Comparison of ENCODE assay signal across 11 cellular contexts in genomic region chr6:168851460-168852103, GRCh38.
DNase-seq lines count a peak whose midpoint lies in the region; ATAC-seq and TF ChIP-seq lines count a peak whose summit lies in the region.
"Had no signal": no experiment of that assay in that cellular context is flagged by ENCODE, and none has a peak within 500 bp of the region (broad histone marks: within the 10 kb centered on the region; RNA-seq: fewer than 3 reads in every experiment).

No MANE protein-coding gene starts in this region.

- no peak for ATAC-seq in GM21723 (IDR thresholded peaks at IDR 0.05; ENCODE audit: unreplicated experiment)

- H3K36me3 Mint-ChIP-seq in CD4-positive, alpha-beta memory T cell, result no peaks in the 10 kb centered on the region
- H3K36me3 Mint-ChIP-seq in H9 (ENCODE audit: insufficient read depth in 1 of 3, low read depth in 3 of 3), result peaks cover 0 to 3% (median 0%) of the 10 kb centered on the region in 3 experiments; a peak in 2 of 7 replicates

- H3K9me3 ChIP-seq in CD4-positive, alpha-beta memory T cell (ENCODE audit: control insufficient read depth in 1 of 2, low read length in 2 of 2), result no peaks in the 10 kb centered on the region
- no peaks in the 10 kb centered on the region for H3K9me3 ChIP-seq in endocrine pancreas (ENCODE audit: control insufficient read depth, low read length)
- no peaks in the 10 kb centered on the region for H3K9me3 ChIP-seq in parathyroid adenoma (ENCODE audit: control insufficient read depth, low read length)
- no peaks in the 10 kb centered on the region for H3K9me3 ChIP-seq in H9 (ENCODE audit: control insufficient read depth, low read depth, low read length)

- H3K4ac ChIP-seq in H9 (ENCODE audit: low read depth, low read length), result no peak overlapping the region

- H2BK120ac ChIP-seq in H9 (ENCODE audit: low read depth, low read length, poor library complexity, severe bottlenecking), result no peak overlapping the region

- H4K20me1 ChIP-seq in H9 (ENCODE audit: control insufficient read depth, insufficient read depth, insufficient read length), result no peaks in the 10 kb centered on the region

- CTCF ChIA-PET in CD4-positive, alpha-beta memory T cell (lab: Charles Lee; ENCODE audit: partially characterized antibody), result no interaction called here

- H3K9ac ChIP-seq in endocrine pancreas (ENCODE audit: control insufficient read depth, insufficient read depth, low read length) (no peak overlapping the region), parathyroid adenoma (no peak overlapping the region), H9 (ENCODE audit: extremely low read depth, insufficient read length, low read length) (no peak overlapping the region)

- H3K27me3 Mint-ChIP-seq in CD4-positive, alpha-beta memory T cell, result no peaks in the 10 kb centered on the region
- peaks cover 2% of the 10 kb centered on the region; the same call in 1 of the 2 replicates for H3K27me3 Mint-ChIP-seq in H9 (ENCODE audit: low read depth)

- WGBS in H9 (ENCODE audit: extremely low coverage, insufficient read length, low lambda C conversion rate), result no CpG with 5 or more reads among the region's 9 CpGs

- H3K4me2 ChIP-seq in parathyroid adenoma (ENCODE audit: low read length) (peak overlapping the region; percentile 45), H9 (ENCODE audit: insufficient read depth, insufficient read length, low read length) (no peak overlapping the region)
- H3K4me2 ChIP-seq: smooth muscle cell had no signal

- no peak overlapping the region for H2BK5ac ChIP-seq in H9 (ENCODE audit: insufficient read length, low read length)

- peaks cover 7 to 21% (median 10%) of the 10 kb centered on the region in 4 donors for H3K4me1 Mint-ChIP-seq in CD4-positive, alpha-beta memory T cell
- H3K4me1 Mint-ChIP-seq in H9, result no peaks in the 10 kb centered on the region

- H2AFZ ChIP-seq in parathyroid adenoma (peak overlapping the region; percentile 54), H9 (ENCODE audit: low read length) (no peak overlapping the region)

- peak overlapping the region; percentile 49 to 79 (median 69) for H3K4me3 Mint-ChIP-seq in CD4-positive, alpha-beta memory T cell
- H3K4me3 Mint-ChIP-seq in H9, result no peak overlapping the region

- H3T11ph ChIP-seq in H9 (ENCODE audit: low read length), result no peak overlapping the region

- POLR2A ChIA-PET in CD4-positive, alpha-beta memory T cell (lab: Charles Lee; ENCODE audit: partially characterized antibody), result no interaction called here

- H3K27me3 ChIP-seq in CD4-positive, alpha-beta memory T cell (ENCODE audit: insufficient read depth, low read length), result no peaks in the 10 kb centered on the region
- no peaks in the 10 kb centered on the region for H3K27me3 ChIP-seq in endocrine pancreas (ENCODE audit: control insufficient read depth, insufficient read depth, low read length)
- H3K27me3 ChIP-seq in parathyroid adenoma (ENCODE audit: control insufficient read depth, insufficient read depth, low read length), result no peaks in the 10 kb centered on the region
- H3K27me3 ChIP-seq in H9 (ENCODE audit: insufficient read depth, low read length), result no peaks in the 10 kb centered on the region

- H2BK12ac ChIP-seq in H9 (ENCODE audit: insufficient read length, low read depth, low read length), result no peak overlapping the region

- no peak overlapping the region for H3K27ac ChIP-seq in CD4-positive, alpha-beta memory T cell (ENCODE audit: low read depth, low read length)
- no peak overlapping the region for H3K27ac ChIP-seq in parathyroid adenoma
- no peak overlapping the region for H3K27ac ChIP-seq in H9 (ENCODE audit: insufficient read length, low read depth, low read length)

- H3K36me3 ChIP-seq in CD4-positive, alpha-beta memory T cell (ENCODE audit: insufficient read depth, low read length), result no peaks in the 10 kb centered on the region
- no peaks in the 10 kb centered on the region for H3K36me3 ChIP-seq in endocrine pancreas (ENCODE audit: control insufficient read depth, insufficient read depth, low read length)
- no peaks in the 10 kb centered on the region for H3K36me3 ChIP-seq in parathyroid adenoma (ENCODE audit: control insufficient read depth, insufficient read depth, low read length)

- no peak overlapping the region for H2BK15ac ChIP-seq in H9 (ENCODE audit: low read depth, low read length)

- H3K18ac ChIP-seq in H9 (ENCODE audit: insufficient read length, low read depth, low read length), result no peak overlapping the region

- H3K23ac ChIP-seq in H9 (ENCODE audit: insufficient read length, low read depth, low read length), result no peak overlapping the region

- intact Hi-C loops in CD4-positive, alpha-beta memory T cell (cut with micrococcal nuclease), result no loop called here

- no peak overlapping the region for H2AK5ac ChIP-seq in H9 (ENCODE audit: insufficient read length, low read length)

- no peak overlapping the region for H3K56ac ChIP-seq in H9 (ENCODE audit: insufficient read length, low read depth, low read length)

- no peak for DNase-seq in CD4-positive, alpha-beta memory T cell
- DNase-seq in M059J (ENCODE audit: low read depth) (peak; percentile 52), NCI-H82 (lab: John Stamatoyannopoulos, UW) (no peak), COR-L47 (lab: John Stamatoyannopoulos, UW) (no peak), H9 (no peak)
- DNase-seq: RPMI8226 had no signal

- no peaks in the 10 kb centered on the region for H3K23me2 ChIP-seq in H9 (ENCODE audit: insufficient read length, low read depth, low read length, poor library complexity, severe bottlenecking)

- H3K79me2 ChIP-seq in parathyroid adenoma (no peaks in the 10 kb centered on the region), H9 (ENCODE audit: insufficient read depth, low read length) (no peaks in the 10 kb centered on the region)

- no peak overlapping the region for H3K14ac ChIP-seq in H9 (ENCODE audit: insufficient read depth, low read length)

- H3K79me1 ChIP-seq in H9 (ENCODE audit: insufficient read depth, low read depth, low read length, poor library complexity, severe bottlenecking), result no peaks in the 10 kb centered on the region

- no peak for TF ChIP-seq CTCF in parathyroid adenoma (IDR thresholded peaks at IDR 0.05)
- no peak for TF ChIP-seq CTCF in H9 (conservative IDR thresholded peaks at IDR 0.05)

- no peak overlapping the region for H2BK20ac ChIP-seq in H9 (ENCODE audit: low read depth, low read length, poor library complexity, severe bottlenecking)

- peak overlapping the region in 3 of 7 donors; percentile 69 to 92 (median 82) for H3K27ac Mint-ChIP-seq in CD4-positive, alpha-beta memory T cell
- no peak overlapping the region; a peak in 1 of 7 replicates for H3K27ac Mint-ChIP-seq in H9
- H3K27ac Mint-ChIP-seq: activated T-helper 2 cell treated with anti-CD3 and anti-CD28 coated beads, Interferon-gamma antibody, Interleukin-2, Interleukin-4, amounts not matched to agents 10 μg/mL and 5 μg/mL and 100 μg/mL, durations not matched to agents 14 hours and 24 hours and 36 hours had no signal

- H4K5ac ChIP-seq in H9 (ENCODE audit: insufficient read length, low read depth, low read length), result no peak overlapping the region

- peaks cover 8% of the 10 kb centered on the region for H3K4me1 ChIP-seq in CD4-positive, alpha-beta memory T cell (ENCODE audit: insufficient read depth, low read length)
- no peaks in the 10 kb centered on the region for H3K4me1 ChIP-seq in endocrine pancreas (ENCODE audit: control insufficient read depth, insufficient read depth, low read length)
- no peaks in the 10 kb centered on the region for H3K4me1 ChIP-seq in parathyroid adenoma
- no peaks in the 10 kb centered on the region for H3K4me1 ChIP-seq in H9 (ENCODE audit: insufficient read depth, low read length)

- no peak overlapping the region for H4K8ac ChIP-seq in H9 (replicated peaks; ENCODE audit: insufficient read length, low read depth, low read length)

- no peaks in the 10 kb centered on the region for H3K9me3 Mint-ChIP-seq in CD4-positive, alpha-beta memory T cell
- H3K9me3 Mint-ChIP-seq in H9, result peaks cover 0 to 2% of the 10 kb centered on the region in 2 experiments; a peak in 3 of 5 replicates

- H3K4me3 ChIP-seq in CD4-positive, alpha-beta memory T cell (ENCODE audit: low read length in 2 of 2), result no peak overlapping the region
- H3K4me3 ChIP-seq in endocrine pancreas (ENCODE audit: control insufficient read depth, insufficient read depth, low read length) (peak overlapping the region; percentile 24), parathyroid adenoma (ENCODE audit: low read depth, low read length) (no peak overlapping the region)
- H3K4me3 ChIP-seq: smooth muscle cell had no signal

- no peak overlapping the region for H4K91ac ChIP-seq in H9 (ENCODE audit: insufficient read length, low read depth, low read length)

Comparison
In these comparisons a context has a peak if more than half of its experiments do, and no peak if none do; other contexts are left out.
1. H3K4me3 Mint-ChIP-seq: peak in CD4-positive, alpha-beta memory T cell (8 of 8); none in H9 (0 of 2).